ENCODE assay signal across 10 cellular contexts in genomic region chr6:11769816-11770545, GRCh38. TPM values are rescaled to one million over a fixed set of nuclear protein-coding genes. Genes with fewer than 3 reads are reported as not detected.
A peak's percentile ranks its signal among the peaks of the same experiment; 100 is the strongest.
DNase-seq lines count a peak whose midpoint lies in the region; ATAC-seq and TF ChIP-seq lines count a peak whose summit lies in the region.
"Had no signal": no experiment of that assay in that cellular context is flagged by ENCODE, and none has a peak within 500 bp of the region (broad histone marks: within the 10 kb centered on the region; RNA-seq: fewer than 3 reads in every experiment).

No MANE protein-coding gene starts in this region.

- H3K9me3 ChIP-seq in WERI-Rb-1 (ENCODE audit: severe bottlenecking) (peaks cover 2% of the 10 kb centered on the region), tibial nerve (no peaks in the 10 kb centered on the region)

- TF ChIP-seq EP300 in tibial nerve (IDR thresholded peaks at IDR 0.05): no peak

- no peak for TF ChIP-seq POLR2A in tibial nerve (IDR thresholded peaks at IDR 0.05)

- TF ChIP-seq CTCF in WERI-Rb-1 (IDR thresholded peaks at IDR 0.05; ENCODE audit: low read depth, low read length) (no peak), tibial nerve (IDR thresholded peaks at IDR 0.05) (no peak)

- H3K27me3 ChIP-seq in WERI-Rb-1 (ENCODE audit: insufficient read depth, low read depth, severe bottlenecking) (no peaks in the 10 kb centered on the region), tibial nerve (no peaks in the 10 kb centered on the region)
- H3K27me3 ChIP-seq: cardiac muscle cell had no signal

- H3K36me3 ChIP-seq in WERI-Rb-1: no peaks in the 10 kb centered on the region
- H3K36me3 ChIP-seq in tibial nerve: no peaks in the 10 kb centered on the region
- H3K36me3 ChIP-seq: cardiac muscle cell had no signal

- H3K4me3 ChIP-seq in WERI-Rb-1 (ENCODE audit: low read depth, low read length) (no peak overlapping the region), tibial nerve (peak overlapping the region in 1 of 4 donors; percentile 22)
- H3K4me3 ChIP-seq: cardiac muscle cell had no signal

- DNase-seq in NCI-H345 (lab: John Stamatoyannopoulos, UW): peak; percentile 0
- DNase-seq in NCI-H345 treated with DMSO at 0.1 percent for 48 hours (lab: John Stamatoyannopoulos, UW; ENCODE audit: unreplicated experiment): no peak
- peak; percentile 36 for DNase-seq in WERI-Rb-1
- DNase-seq in kidney tubule cell (ENCODE audit: low spot score): peak; percentile 67
- no peak for DNase-seq in tibial nerve (ENCODE audit: low spot score in 2 of 2)
- no peak for DNase-seq in DMS 273 treated with DMSO at 0.1 percent for 48 hours (lab: John Stamatoyannopoulos, UW)
- DNase-seq in stimulated activated naive CD4-positive, alpha-beta T cell treated with Interleukin-2 at 50 U/mL for 16 hours (lab: John Stamatoyannopoulos, UW): no peak
- DNase-seq: NCI-H1694 had no signal

- peaks cover 0 to 31% (median 6%) of the 10 kb centered on the region in 4 donors for H3K4me1 ChIP-seq in tibial nerve

- ATAC-seq in HG03159 (IDR thresholded peaks at IDR 0.05; ENCODE audit: unreplicated experiment): no peak

- H3K27ac ChIP-seq in WERI-Rb-1: no peak overlapping the region
- peak overlapping the region in 3 of 4 donors; percentile 77 to 88 (median 82) for H3K27ac ChIP-seq in tibial nerve
- H3K27ac ChIP-seq: cardiac muscle cell had no signal

- 71 to 74% methylated on average over 11 of the region's 11 CpGs for WGBS in tibial nerve, 2 donors

RNA-seq across cellular contexts. Expression of gene ADTRP, which starts 8.6 kb away (rescaled TPM):
- not detected for total RNA-seq in tibial nerve
- total RNA-seq: cardiac muscle cell had no signal

Comparison
In these comparisons a context has a peak if more than half of its experiments do, and no peak if none do; other contexts are left out.
1. DNase-seq: peak in NCI-H345 (single experiment), WERI-Rb-1 (single experiment) and kidney tubule cell (single experiment); none in NCI-H345 treated with DMSO at 0.1 percent for 48 hours (single experiment), tibial nerve (0 of 2), DMS 273 treated with DMSO at 0.1 percent for 48 hours (single experiment) and stimulated activated naive CD4-positive, alpha-beta T cell treated with Interleukin-2 at 50 U/mL for 16 hours (single experiment).